Comparison of ENCODE assay signal across 3 cellular contexts in the genomic region with DNA sequence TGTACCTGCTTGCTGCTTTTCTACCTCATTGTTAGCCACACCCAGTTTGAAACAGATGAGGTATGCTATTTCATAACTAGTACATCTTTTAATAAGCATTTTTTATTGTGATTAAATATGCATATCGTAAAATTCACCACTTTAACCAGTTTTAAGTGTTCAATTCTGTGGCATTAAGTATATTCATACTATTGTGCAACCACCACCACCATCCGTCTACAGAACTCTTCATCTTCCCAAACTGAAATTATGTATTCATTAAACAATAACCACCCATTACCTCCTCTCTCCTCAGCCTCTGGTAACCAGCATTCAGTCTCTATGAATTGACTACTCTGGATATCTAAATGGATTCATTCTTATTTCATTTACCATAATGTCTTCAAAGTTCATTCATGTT.
A peak's percentile ranks its signal among the peaks of the same experiment; 100 is the strongest.
TF ChIP-seq lines count a peak whose summit lies in the region.

No MANE protein-coding gene starts in this region.

TF ChIP-seq in HepG2, 621 proteins besides CTCF, POLR2A, EP300 and RAD21:
- TF ChIP-seq ELF1 (CRISPR knock-in tag; IDR thresholded peaks at IDR 0.05) (no peak), ZBTB46 (CRISPR knock-in tag; IDR thresholded peaks at IDR 0.05; ENCODE audit: borderline replicate concordance) (no peak), CEBPB (IDR thresholded peaks at IDR 0.05; ENCODE audit: borderline replicate concordance, low read depth, low read length) (peak; percentile 58; the same call in 1 of the 2 replicates), HHEX (CRISPR knock-in tag; IDR thresholded peaks at IDR 0.05) (no peak), ZNF616 (CRISPR knock-in tag; IDR thresholded peaks at IDR 0.05; ENCODE audit: low read depth) (no peak)
- TF ChIP-seq, protein P1, sequence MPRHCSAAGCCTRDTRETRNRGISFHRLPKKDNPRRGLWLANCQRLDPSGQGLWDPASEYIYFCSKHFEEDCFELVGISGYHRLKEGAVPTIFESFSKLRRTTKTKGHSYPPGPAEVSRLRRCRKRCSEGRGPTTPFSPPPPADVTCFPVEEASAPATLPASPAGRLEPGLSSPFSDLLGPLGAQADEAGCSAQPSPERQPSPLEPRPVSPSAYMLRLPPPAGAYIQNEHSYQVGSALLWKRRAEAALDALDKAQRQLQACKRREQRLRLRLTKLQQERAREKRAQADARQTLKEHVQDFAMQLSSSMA (CRISPR knock-in tag; IDR thresholded peaks at IDR 0.05), result no peak

TF ChIP-seq in IMR-90, 13 proteins besides CTCF, POLR2A, EP300 and RAD21:
- TF ChIP-seq CEBPB (IDR thresholded peaks at IDR 0.05; ENCODE audit: low read depth, low read length), result peak; percentile 76
- no peak for TF ChIP-seq RCOR1 (IDR thresholded peaks at IDR 0.05; ENCODE audit: insufficient replicate concordance, low read length)
- TF ChIP-seq FOS (IDR thresholded peaks at IDR 0.05; ENCODE audit: low read depth, low read length), result no peak
- TF ChIP-seq RFX5 (IDR thresholded peaks at IDR 0.05; ENCODE audit: low read depth, low read length), result no peak
- TF ChIP-seq USF2 (IDR thresholded peaks at IDR 0.05; ENCODE audit: low read depth, low read length), result no peak
- no peak for TF ChIP-seq CHD1 (IDR thresholded peaks at IDR 0.05; ENCODE audit: low read depth, low read length)
- TF ChIP-seq NFE2L2 (IDR thresholded peaks at IDR 0.05; ENCODE audit: low read depth, low read length), result no peak
- no peak for TF ChIP-seq MXI1 (IDR thresholded peaks at IDR 0.05; ENCODE audit: borderline replicate concordance, low read depth, low read length)

TF ChIP-seq in K562, 482 proteins besides CTCF, POLR2A, EP300 and RAD21:
- no peak for TF ChIP-seq ZBTB17 (CRISPR knock-in tag; IDR thresholded peaks at IDR 0.05)
- no peak for TF ChIP-seq NONO (IDR thresholded peaks at IDR 0.05; ENCODE audit: low read depth in 2 of 2, low read length in 1 of 2)
- TF ChIP-seq CEBPG (CRISPR knock-in tag; IDR thresholded peaks at IDR 0.05), result no peak
- TF ChIP-seq CEBPG (tag; conservative IDR thresholded peaks at IDR 0.05 in 1 of 2, IDR thresholded peaks at IDR 0.05 in 1 of 2), result peak in 1 of 2 experiments; percentile 66; a peak in 2 of 4 replicates
- TF ChIP-seq MAFG (tag; conservative IDR thresholded peaks at IDR 0.05), result no peak
- TF ChIP-seq ZFP1 (CRISPR knock-in tag; IDR thresholded peaks at IDR 0.05), result no peak
- peak; percentile 47; the same call in 1 of the 2 replicates for TF ChIP-seq CEBPB (tag; IDR thresholded peaks at IDR 0.05)
